ENCODE assay signal across 8 cellular contexts in the genomic region with DNA sequence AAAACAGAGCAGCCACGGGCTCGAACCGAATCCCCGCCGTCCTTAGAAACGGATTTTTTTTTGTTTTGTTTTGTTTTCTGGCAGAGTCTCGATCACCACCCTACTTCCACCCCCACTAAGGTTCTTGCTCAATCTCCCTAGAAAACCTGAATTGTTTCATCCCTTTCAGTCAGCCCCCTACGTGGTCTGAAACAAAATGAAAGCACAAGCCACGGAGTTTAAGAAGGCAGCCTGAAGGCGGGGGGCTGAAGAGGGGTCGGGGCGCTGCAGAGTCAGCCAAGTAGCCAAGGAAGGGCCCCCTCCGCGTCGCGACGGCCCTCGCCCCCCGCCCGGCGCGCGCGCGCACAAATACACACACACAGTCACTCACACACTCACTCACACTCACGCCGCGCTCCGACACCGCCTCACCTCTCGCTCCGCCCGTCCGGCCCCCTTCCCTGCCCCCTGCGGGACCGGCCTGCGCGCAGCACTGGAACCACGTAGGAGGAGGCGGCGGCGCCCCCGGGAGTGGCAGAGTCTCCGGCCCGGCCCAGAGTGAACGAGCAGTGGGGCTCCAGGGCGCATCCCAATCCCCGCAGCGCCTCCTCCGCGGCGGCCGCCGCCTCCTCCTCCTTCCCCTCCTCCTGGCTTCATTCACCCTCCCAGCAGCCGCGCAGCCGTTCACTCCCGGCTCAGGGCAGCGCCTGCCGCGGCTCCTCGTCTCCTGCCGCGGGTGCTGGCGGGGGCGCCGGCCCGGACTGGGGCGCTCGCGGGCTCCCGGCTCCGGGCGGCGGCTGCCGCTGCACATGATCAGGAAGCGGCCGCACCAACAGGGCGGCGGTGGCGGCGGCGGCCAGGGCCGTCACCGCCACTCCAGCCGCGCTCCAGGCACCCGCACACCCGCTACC. TPM values are rescaled to one million over a fixed set of nuclear protein-coding genes. Genes with fewer than 3 reads are reported as not detected.
DNase-seq lines count a peak whose midpoint lies in the region; ATAC-seq and TF ChIP-seq lines count a peak whose summit lies in the region.

No MANE protein-coding gene starts in this region.

- H3K4me3 ChIP-seq in BJ (ENCODE audit: low read depth, low read length): peak overlapping the region; percentile 88
- H3K4me3 ChIP-seq in neuron (ENCODE audit: low read length): peak overlapping the region; percentile 94

- peak overlapping the region; percentile 98 for H2AFZ ChIP-seq in neuron (ENCODE audit: low read depth, low read length)

- CTCF ChIA-PET in BJ (lab: Yijun Ruan, JAX): interaction anchor here (1.3 to 1.5 kb wide), 3 partner anchors 9 to 474 kb away, joined by 3 to 4 read pairs (median 4); no protein-coding TSS in a partner anchor

- ATAC-seq in GM19328 (IDR thresholded peaks at IDR 0.05; ENCODE audit: unreplicated experiment): peak; percentile 45
- peak; percentile 58 for ATAC-seq in foreskin keratinocyte

- no peak for TF ChIP-seq CTCF in BJ (IDR thresholded peaks at IDR 0.05; ENCODE audit: insufficient read depth, low read depth, low read length)
- peak; percentile 28 for TF ChIP-seq CTCF in foreskin keratinocyte (conservative IDR thresholded peaks at IDR 0.05)

- H3K4me1 ChIP-seq in foreskin keratinocyte (peaks cover 31% of the 10 kb centered on the region), neuron (ENCODE audit: insufficient read depth, low read length) (peaks cover 42% of the 10 kb centered on the region)

- H3K36me3 ChIP-seq in BJ (ENCODE audit: control insufficient read depth, insufficient read depth, low read length): no peaks in the 10 kb centered on the region
- H3K36me3 ChIP-seq in neuron (ENCODE audit: insufficient read depth, low read length): no peaks in the 10 kb centered on the region

- H3K27me3 ChIP-seq in BJ (ENCODE audit: control insufficient read depth, insufficient read depth, low read length) (no peaks in the 10 kb centered on the region), foreskin keratinocyte (no peaks in the 10 kb centered on the region), neuron (ENCODE audit: insufficient read depth, low read length) (no peaks in the 10 kb centered on the region)

- no peaks in the 10 kb centered on the region for H3K9me3 ChIP-seq in neuron (ENCODE audit: low read length)

- no peak for DNase-seq in BJ (ENCODE audit: low read depth)
- peak; percentile 88 for DNase-seq in HK-2 (ENCODE audit: unreplicated experiment)
- DNase-seq in SIG-M5 treated with dmso at 0.1 percent for 504 hours (lab: John Stamatoyannopoulos, UW; ENCODE audit: unreplicated experiment): peak; percentile 75
- peak; percentile 24 to 57 (median 44) for DNase-seq in activated naive CD4-positive, alpha-beta T cell (lab: John Stamatoyannopoulos, UW)
- DNase-seq in foreskin keratinocyte: peak; percentile 59 to 76
- peak; percentile 75 for DNase-seq in stromal cell of bone marrow (ENCODE audit: low read depth)

- H3K27ac ChIP-seq in foreskin keratinocyte: peak overlapping the region; percentile 86

- POLR2A ChIA-PET in BJ (lab: Charles Lee): no interaction called here

RNA-seq across cellular contexts. Expression of a gene that starts 1.4 kb away (rescaled TPM):
- 25.2 and 60.2 TPM in 2 replicates for polyA plus RNA-seq in BJ (2011; rRNA removed)
- polyA minus RNA-seq in BJ (2011; rRNA and poly(A)+ RNA removed): 57.5 and 62.3 TPM in 2 replicates
- total RNA-seq in foreskin keratinocyte: 7.2 and 11.9 TPM in 2 replicates
- polyA plus RNA-seq in foreskin keratinocyte: 2.4 and 3.0 TPM in 2 replicates
